11 cellular contexts compared by ENCODE assay signal in the genomic region with DNA sequence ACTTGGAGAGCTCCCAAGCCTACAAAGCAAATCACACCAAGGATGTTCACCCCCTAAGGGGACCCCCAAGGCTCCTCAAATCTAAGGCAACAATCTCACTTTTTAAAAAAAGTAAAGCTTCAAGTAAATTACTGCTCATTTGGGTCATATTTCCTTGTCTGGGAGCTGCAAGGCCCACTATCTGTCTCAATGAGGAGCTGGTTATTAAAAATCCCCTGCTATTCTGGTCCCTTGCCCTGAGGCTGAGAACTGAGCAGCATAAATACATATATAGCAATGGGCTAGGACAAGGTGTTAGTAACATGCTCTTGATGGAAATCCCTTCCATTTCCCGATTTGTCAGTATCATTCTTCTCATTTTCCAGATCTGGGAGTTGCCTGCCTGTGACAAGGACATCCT.
DNase-seq lines count a peak whose midpoint lies in the region; ATAC-seq, FAIRE-seq and TF ChIP-seq lines count a peak whose summit lies in the region.
"Had no signal": no experiment of that assay in that cellular context is flagged by ENCODE, and none has a peak within 500 bp of the region (broad histone marks: within the 10 kb centered on the region; RNA-seq: fewer than 3 reads in every experiment).

No MANE protein-coding gene starts in this region.

- TF ChIP-seq POLR2A in Peyer's patch (IDR thresholded peaks at IDR 0.05) = no peak
- no peak for TF ChIP-seq POLR2A in endothelial cell of umbilical vein (IDR thresholded peaks at IDR 0.05; ENCODE audit: low read depth, low read length)

- H3K4me1 ChIP-seq in Peyer's patch (peaks cover 0 to 57% (median 42%) of the 10 kb centered on the region in 4 donors), endothelial cell of umbilical vein (ENCODE audit: control insufficient read depth, extremely low read depth, insufficient read depth, low read length) (peaks cover 10% of the 10 kb centered on the region), skeletal muscle tissue (ENCODE audit: control insufficient read depth in 3 of 3, insufficient read depth in 3 of 3, low read length in 3 of 3) (peaks cover 40 to 63% (median 46%) of the 10 kb centered on the region in 3 donors)

- TF ChIP-seq CTCF in Peyer's patch (IDR thresholded peaks at IDR 0.05) = no peak
- TF ChIP-seq CTCF in endothelial cell of umbilical vein (IDR thresholded peaks at IDR 0.05; ENCODE audit: extremely low read depth in 1 of 2, insufficient read depth in 1 of 2, low read depth in 1 of 2, low read length in 2 of 2) = no peak

- no peaks in the 10 kb centered on the region for H3K9me1 ChIP-seq in endothelial cell of umbilical vein (replicated peaks; ENCODE audit: control insufficient read depth, extremely low read depth, insufficient read depth, low read length)

- H3K79me2 ChIP-seq in endothelial cell of umbilical vein (ENCODE audit: control insufficient read depth, insufficient read depth, low read length) = peaks cover 43% of the 10 kb centered on the region

- intact Hi-C loops in endothelial cell of umbilical vein (cut with micrococcal nuclease) = no loop called here

- dilution Hi-C loops in endothelial cell of umbilical vein (cut with MboI; ENCODE audit: extremely low pct_ligation_motif_present, low sequenced_read_pairs) = no loop called here

- POLR2A ChIA-PET in endothelial cell of umbilical vein (lab: Charles Lee) = no interaction called here

- DNase-seq in EL (peak; percentile 62), Peyer's patch (no peak), endothelial cell of umbilical vein (ENCODE audit: low read depth, low spot score) (no peak), NK-92 (lab: John Stamatoyannopoulos, UW; ENCODE audit: unreplicated experiment) (no peak), CD1c-positive myeloid dendritic cell (ENCODE audit: extremely low spot score) (no peak)
- DNase-seq in activated CD8-positive, alpha-beta memory T cell treated with anti-CD3 and anti-CD28 coated beads, Interleukin-2, amount 50 U/mL, for 4 hours = no peak
- DNase-seq: GDM1, hippocampal formation, NCI-H1048 had no signal

- H3K9ac ChIP-seq in endothelial cell of umbilical vein (replicated peaks; ENCODE audit: extremely low read depth, insufficient read depth, low read length) = no peak overlapping the region
- peak overlapping the region in 1 of 3 donors; percentile 28 for H3K9ac ChIP-seq in skeletal muscle tissue (ENCODE audit: low read depth in 1 of 3, low read length in 3 of 3)

- CTCF ChIA-PET in endothelial cell of umbilical vein (lab: Charles Lee) = interaction anchor here (0.6 to 0.8 kb wide), 2 partner anchors 162 to 178 kb away, joined by 3 to 4 read pairs; no protein-coding TSS in a partner anchor

- H3K36me3 ChIP-seq in Peyer's patch = peaks cover 0 to 11% (median 0%) of the 10 kb centered on the region in 3 donors
- peaks cover 12 to 24% of the 10 kb centered on the region in 2 experiments for H3K36me3 ChIP-seq in endothelial cell of umbilical vein (ENCODE audit: control insufficient read depth in 2 of 2, extremely low read depth in 1 of 2, insufficient read depth in 2 of 2, low read length in 2 of 2)
- peaks cover 5 to 14% (median 14%) of the 10 kb centered on the region in 3 donors for H3K36me3 ChIP-seq in skeletal muscle tissue (ENCODE audit: control insufficient read depth in 3 of 3, insufficient read depth in 3 of 3, low read length in 3 of 3)

- no peak overlapping the region for H3K4me2 ChIP-seq in endothelial cell of umbilical vein (ENCODE audit: insufficient read depth, low read length)

- no peaks in the 10 kb centered on the region for H3K27me3 ChIP-seq in Peyer's patch
- H3K27me3 ChIP-seq in endothelial cell of umbilical vein (ENCODE audit: control insufficient read depth in 2 of 2, insufficient read depth in 2 of 2, low read length in 2 of 2) = no peaks in the 10 kb centered on the region
- H3K27me3 ChIP-seq in skeletal muscle tissue (ENCODE audit: control insufficient read depth in 3 of 3, insufficient read depth in 3 of 3, low read length in 3 of 3) = no peaks in the 10 kb centered on the region

- peak overlapping the region; percentile 68 to 88 (median 75) for H3K27ac ChIP-seq in Peyer's patch
- peak overlapping the region; percentile 3 for H3K27ac ChIP-seq in endothelial cell of umbilical vein (ENCODE audit: insufficient read depth, low read depth, low read length)
- H3K27ac ChIP-seq in skeletal muscle tissue (ENCODE audit: low read depth, low read length) = peak overlapping the region; percentile 50

- no peak overlapping the region for H2AFZ ChIP-seq in endothelial cell of umbilical vein (ENCODE audit: low read depth, low read length)

- no peak for FAIRE-seq in endothelial cell of umbilical vein (lab: Jason Lieb, UNC)

- H3K9me3 ChIP-seq in Peyer's patch (no peaks in the 10 kb centered on the region), endothelial cell of umbilical vein (replicated peaks; ENCODE audit: control insufficient read depth, insufficient read depth, low read length) (no peaks in the 10 kb centered on the region), skeletal muscle tissue (ENCODE audit: control insufficient read depth in 3 of 3, low read length in 3 of 3) (no peaks in the 10 kb centered on the region)

- no peaks in the 10 kb centered on the region for H4K20me1 ChIP-seq in endothelial cell of umbilical vein (replicated peaks; ENCODE audit: control insufficient read depth, extremely low read depth, insufficient read depth, low read length)

- no TSS peak for BruUV-seq in endothelial cell of umbilical vein (replicated peaks; lab: Mats Ljungman, UMichigan)

- ATAC-seq in GM21737 (IDR thresholded peaks at IDR 0.05; ENCODE audit: unreplicated experiment) = no peak

- no peak overlapping the region for H3K4me3 ChIP-seq in Peyer's patch
- H3K4me3 ChIP-seq in endothelial cell of umbilical vein (replicated peaks in 1 of 3; ENCODE audit: insufficient read depth in 1 of 3, low read depth in 1 of 3, low read length in 3 of 3) = no peak overlapping the region
- no peak overlapping the region for H3K4me3 ChIP-seq in skeletal muscle tissue (ENCODE audit: low read length in 3 of 3)

TF ChIP-seq in endothelial cell of umbilical vein, 7 proteins besides CTCF, POLR2A, EP300 and RAD21:
- TF ChIP-seq POLR2AphosphoS5 (IDR thresholded peaks at IDR 0.05; ENCODE audit: insufficient read depth, low read depth, low read length) (no peak), FOS (IDR thresholded peaks at IDR 0.05; ENCODE audit: borderline replicate concordance, insufficient read depth, low read length) (no peak), MAX (IDR thresholded peaks at IDR 0.05; ENCODE audit: insufficient read depth, insufficient read length) (no peak), EZH2 (IDR thresholded peaks at IDR 0.05; ENCODE audit: borderline replicate concordance, low read depth, low read length, severe bottlenecking) (no peak), JUN (IDR thresholded peaks at IDR 0.05; ENCODE audit: borderline replicate concordance, insufficient read depth, insufficient read length, low read depth) (no peak), GATA2 (IDR thresholded peaks at IDR 0.05; ENCODE audit: insufficient read depth, insufficient read length, low read depth, low read length) (no peak)

Comparison
In these comparisons a context has a peak if more than half of its experiments do, and no peak if none do; other contexts are left out.
1. H3K27ac ChIP-seq: peak in every context shown above with its lines; median percentile 75 in Peyer's patch; 50 in skeletal muscle tissue; 3 in endothelial cell of umbilical vein.